Comparison of ENCODE assay signal across 13 cellular contexts in the genomic region with DNA sequence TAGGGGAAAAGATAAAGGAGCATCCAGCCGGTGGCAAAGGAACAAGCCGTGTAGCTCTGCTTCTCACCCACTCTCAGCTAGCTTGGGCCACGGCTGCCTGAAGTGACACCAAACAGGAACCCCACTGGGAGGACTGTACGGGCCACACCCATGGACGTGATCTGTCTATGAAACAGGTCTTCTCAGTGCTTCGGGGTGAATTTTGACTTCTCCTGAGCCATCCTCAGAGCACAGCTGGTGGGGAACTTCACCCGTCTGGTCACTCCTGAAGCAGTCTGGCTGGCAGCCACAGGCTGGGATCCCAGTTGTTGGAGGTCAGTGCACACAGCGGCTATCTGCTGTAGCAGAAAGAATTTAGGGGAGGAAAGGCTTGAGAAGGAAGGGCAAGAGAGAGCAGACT.
DNase-seq lines count a peak whose midpoint lies in the region; ATAC-seq and TF ChIP-seq lines count a peak whose summit lies in the region.
"Had no signal": no experiment of that assay in that cellular context is flagged by ENCODE, and none has a peak within 500 bp of the region (broad histone marks: within the 10 kb centered on the region; RNA-seq: fewer than 3 reads in every experiment).

No MANE protein-coding gene starts in this region.

- peaks cover 58% of the 10 kb centered on the region for H3K27me3 ChIP-seq in OCI-LY3 (ENCODE audit: low read depth, low read length)
- H3K27me3 ChIP-seq in left ventricle myocardium inferior (ENCODE audit: low read depth): no peaks in the 10 kb centered on the region
- H3K27me3 ChIP-seq in gastrocnemius medialis: no peaks in the 10 kb centered on the region
- H3K27me3 ChIP-seq: colonic mucosa had no signal

- H3K4me3 ChIP-seq in OCI-LY3 (ENCODE audit: low read length) (peak overlapping the region; percentile 58), left ventricle myocardium inferior (no peak overlapping the region), gastrocnemius medialis (peak overlapping the region in 1 of 4 donors; percentile 4)
- H3K4me3 ChIP-seq: colonic mucosa, skin epidermis had no signal

- in situ Hi-C loops in gastrocnemius medialis (cut with MboI; ENCODE audit: low sequenced_read_pairs in 4 of 4) (no loop called here), GM13977 (cut with MboI; ENCODE audit: low pct_unique_long_range_greater_than_20kb, low sequenced_read_pairs, unreplicated experiment) (no loop called here)

- H3K4me1 ChIP-seq in OCI-LY3 (ENCODE audit: low read length) (peaks cover 25% of the 10 kb centered on the region), left ventricle myocardium inferior (peaks cover 44% of the 10 kb centered on the region), gastrocnemius medialis (peaks cover 35 to 49% of the 10 kb centered on the region in 2 donors)

- TF ChIP-seq CTCF in OCI-LY3 (IDR thresholded peaks at IDR 0.05; ENCODE audit: low read depth, low read length): no peak
- no peak for TF ChIP-seq CTCF in left ventricle myocardium inferior (IDR thresholded peaks at IDR 0.05; ENCODE audit: borderline replicate concordance)
- no peak for TF ChIP-seq CTCF in gastrocnemius medialis (IDR thresholded peaks at IDR 0.05 in 4 of 5, conservative IDR thresholded peaks at IDR 0.05 in 1 of 5)
- TF ChIP-seq CTCF in GM13977 (IDR thresholded peaks at IDR 0.05; ENCODE audit: extremely low read depth, insufficient read depth, missing control alignments): no peak

- H3K9ac ChIP-seq in OCI-LY3 (ENCODE audit: low read length): no peak overlapping the region; the same call in 1 of the 2 replicates

- no peak for ATAC-seq in gastrocnemius medialis

- peak overlapping the region; percentile 75 for H3K4me2 ChIP-seq in OCI-LY3 (ENCODE audit: low read length)

- no peak for TF ChIP-seq POLR2A in gastrocnemius medialis (IDR thresholded peaks at IDR 0.05)

- H3K9me3 ChIP-seq in OCI-LY3 (ENCODE audit: insufficient read depth, low read length) (no peaks in the 10 kb centered on the region), left ventricle myocardium inferior (replicated peaks) (no peaks in the 10 kb centered on the region), gastrocnemius medialis (no peaks in the 10 kb centered on the region)
- H3K9me3 ChIP-seq: colonic mucosa had no signal

- H3K27ac ChIP-seq in OCI-LY3 (ENCODE audit: low read length): no peak overlapping the region
- no peak overlapping the region for H3K27ac ChIP-seq in left ventricle myocardium inferior (replicated peaks)
- peak overlapping the region; percentile 37 to 96 (median 67) for H3K27ac ChIP-seq in gastrocnemius medialis
- H3K27ac ChIP-seq: colonic mucosa had no signal

- H3K36me3 ChIP-seq in OCI-LY3 (replicated peaks; ENCODE audit: low read depth, low read length) (no peaks in the 10 kb centered on the region), left ventricle myocardium inferior (peaks cover 5% of the 10 kb centered on the region), gastrocnemius medialis (peaks cover 0 to 5% of the 10 kb centered on the region in 2 donors)
- H3K36me3 ChIP-seq: colonic mucosa had no signal

- no peak overlapping the region for H2AFZ ChIP-seq in OCI-LY3 (ENCODE audit: low read depth, low read length)

- no peaks in the 10 kb centered on the region for H3K79me2 ChIP-seq in OCI-LY3 (ENCODE audit: low read length)

- peak; percentile 19 for DNase-seq in NCI-H2196 (lab: John Stamatoyannopoulos, UW; ENCODE audit: unreplicated experiment)
- no peak for DNase-seq in NCI-H2196 treated with DMSO at 0.1 percent for 48 hours (lab: John Stamatoyannopoulos, UW; ENCODE audit: unreplicated experiment)
- DNase-seq in left ventricle myocardium inferior: peak; percentile 46
- peak in 1 of 2 donors; percentile 49 for DNase-seq in gastrocnemius medialis
- no peak for DNase-seq in H4 (ENCODE audit: low spot score)
- no peak for DNase-seq in GM13977 (ENCODE audit: low spot score)
- no peak for DNase-seq in RKO (ENCODE audit: low spot score)
- DNase-seq: activated CD4-positive, alpha-beta T cell treated with anti-CD3 and anti-CD28 coated beads, Interleukin-2, amount 50 U/mL, for 1 hour; Calu3; colonic mucosa; H7 had no signal

- no peaks in the 10 kb centered on the region for H4K20me1 ChIP-seq in OCI-LY3 (ENCODE audit: insufficient read depth, low read length)

- intact Hi-C loops in left ventricle myocardium inferior (cut with micrococcal nuclease) (no loop called here), gastrocnemius medialis (cut with DNase I; ENCODE audit: low total_unique reads) (loop anchor here (5.0 to 10.0 kb wide), 2 partner anchors 110 to 558 kb away; a partner anchor contains a TSS)

Comparison
In these comparisons a context has a peak if more than half of its experiments do, and no peak if none do; other contexts are left out.
1. DNase-seq: peak in NCI-H2196 (single experiment) and left ventricle myocardium inferior (single experiment); none in NCI-H2196 treated with DMSO at 0.1 percent for 48 hours (single experiment), H4 (single experiment), GM13977 (single experiment) and RKO (single experiment).
2. H3K27ac ChIP-seq: peak in gastrocnemius medialis (4 of 4); none in OCI-LY3 (single experiment) and left ventricle myocardium inferior (single experiment).